1 cellular context compared by ENCODE assay signal in genomic region chrX:41781500-41781899, GRCh38.
A peak's percentile ranks its signal among the peaks of the same experiment; 100 is the strongest.
TF ChIP-seq lines count a peak whose summit lies in the region.

No MANE protein-coding gene starts in this region.

TF ChIP-seq in HepG2, 621 proteins besides CTCF, POLR2A, EP300 and RAD21 (continued from another document):
- TF ChIP-seq REST (IDR thresholded peaks at IDR 0.05; ENCODE audit: borderline replicate concordance in 1 of 2, low read depth in 1 of 2, low read length in 2 of 2), result no peak
- TF ChIP-seq ZNF501 (CRISPR knock-in tag; IDR thresholded peaks at IDR 0.05), result no peak
- peak; percentile 86 for TF ChIP-seq ONECUT2 (CRISPR knock-in tag; IDR thresholded peaks at IDR 0.05)
- TF ChIP-seq ZFP82 (CRISPR knock-in tag; IDR thresholded peaks at IDR 0.05; ENCODE audit: borderline replicate concordance), result no peak
- no peak for TF ChIP-seq ZSCAN22 (CRISPR knock-in tag; IDR thresholded peaks at IDR 0.05)
- TF ChIP-seq CBX1 (IDR thresholded peaks at IDR 0.05; ENCODE audit: low read depth), result no peak
- no peak for TF ChIP-seq SKI (IDR thresholded peaks at IDR 0.05; ENCODE audit: partially characterized antibody)
- no peak for TF ChIP-seq FOXA1 (IDR thresholded peaks at IDR 0.05)
- no peak for TF ChIP-seq FOXA1 (CRISPR knock-in tag; IDR thresholded peaks at IDR 0.05)
- TF ChIP-seq ZBTB44 (CRISPR knock-in tag; IDR thresholded peaks at IDR 0.05), result no peak
- TF ChIP-seq ZNF703 (CRISPR knock-in tag; IDR thresholded peaks at IDR 0.05; ENCODE audit: borderline replicate concordance), result no peak
- TF ChIP-seq ZUFSP (CRISPR knock-in tag; IDR thresholded peaks at IDR 0.05; ENCODE audit: borderline replicate concordance), result no peak
- TF ChIP-seq ZNF3 (CRISPR knock-in tag; IDR thresholded peaks at IDR 0.05), result no peak
- no peak for TF ChIP-seq AHDC1 (CRISPR knock-in tag; IDR thresholded peaks at IDR 0.05; ENCODE audit: borderline replicate concordance)
- TF ChIP-seq KLF11 (CRISPR knock-in tag; IDR thresholded peaks at IDR 0.05), result no peak
- TF ChIP-seq ZNF512B (CRISPR knock-in tag; IDR thresholded peaks at IDR 0.05; ENCODE audit: borderline replicate concordance), result no peak
- peak; percentile 6; the same call in 1 of the 2 replicates for TF ChIP-seq SMC3 (IDR thresholded peaks at IDR 0.05; ENCODE audit: low read length)
- no peak for TF ChIP-seq ZKSCAN8 (CRISPR knock-in tag; IDR thresholded peaks at IDR 0.05; ENCODE audit: borderline replicate concordance)
- no peak for TF ChIP-seq NR2C2 (CRISPR knock-in tag; IDR thresholded peaks at IDR 0.05; ENCODE audit: borderline replicate concordance)
- no peak for TF ChIP-seq ZNF800 (CRISPR knock-in tag; IDR thresholded peaks at IDR 0.05)
- no peak for TF ChIP-seq ZNF230 (CRISPR knock-in tag; IDR thresholded peaks at IDR 0.05)
- TF ChIP-seq SOX6 (IDR thresholded peaks at IDR 0.05), result no peak
- TF ChIP-seq SOX6 (CRISPR knock-in tag; IDR thresholded peaks at IDR 0.05), result peak; percentile 11; the same call in 1 of the 2 replicates
- peak; percentile 80 for TF ChIP-seq STAG1 (CRISPR knock-in tag; IDR thresholded peaks at IDR 0.05)
- no peak for TF ChIP-seq MTF2 (CRISPR knock-in tag; IDR thresholded peaks at IDR 0.05; ENCODE audit: borderline replicate concordance)
- TF ChIP-seq HES4 (CRISPR knock-in tag; IDR thresholded peaks at IDR 0.05; ENCODE audit: borderline replicate concordance), result no peak
- no peak for TF ChIP-seq RFX1 (IDR thresholded peaks at IDR 0.05)
- TF ChIP-seq ZNF44 (CRISPR knock-in tag; IDR thresholded peaks at IDR 0.05), result no peak
- TF ChIP-seq ZNF678 (CRISPR knock-in tag; IDR thresholded peaks at IDR 0.05), result no peak
- TF ChIP-seq NFIC (IDR thresholded peaks at IDR 0.05; ENCODE audit: low read length), result no peak
